Comparison of ENCODE assay signal across 15 cellular contexts in genomic region chr7:26097837-26098668, GRCh38. TPM values are rescaled to one million over a fixed set of nuclear protein-coding genes. Genes with fewer than 3 reads are reported as not detected.
DNase-seq lines count a peak whose midpoint lies in the region; ATAC-seq and TF ChIP-seq lines count a peak whose summit lies in the region.
"Had no signal": no experiment of that assay in that cellular context is flagged by ENCODE, and none has a peak within 500 bp of the region (broad histone marks: within the 10 kb centered on the region; RNA-seq: fewer than 3 reads in every experiment).

No MANE protein-coding gene starts in this region.

- POLR2A ChIA-PET in CD4-positive, alpha-beta T cell (lab: Charles Lee): interaction anchor here (0.6 to 3.7 kb wide), 7 partner anchors 53 to 193 kb away, joined by 3 to 64 read pairs (median 4); partner anchors contain the start of genes CBX3, HNRNPA2B1 and NFE2L3

- H3K4me1 Mint-ChIP-seq in CD4-positive, alpha-beta T cell (ENCODE audit: low read depth): peaks cover 73% of the 10 kb centered on the region
- peaks cover 7% of the 10 kb centered on the region for H3K4me1 Mint-ChIP-seq in T-helper 17 cell

- H3K9me3 ChIP-seq in CD4-positive, alpha-beta T cell (ENCODE audit: control insufficient read depth, low read length): no peaks in the 10 kb centered on the region
- no peaks in the 10 kb centered on the region for H3K9me3 ChIP-seq in T-helper 17 cell (ENCODE audit: control insufficient read depth, low read length, poor library complexity, severe bottlenecking)
- H3K9me3 ChIP-seq: left lung, transverse colon had no signal

- H3K36me3 Mint-ChIP-seq in CD4-positive, alpha-beta T cell (ENCODE audit: low read depth): no peaks in the 10 kb centered on the region
- no peaks in the 10 kb centered on the region for H3K36me3 Mint-ChIP-seq in T-helper 17 cell (ENCODE audit: low read depth)

- H3K27me3 ChIP-seq in CD4-positive, alpha-beta T cell (ENCODE audit: control insufficient read depth, insufficient read depth, low read length): no peaks in the 10 kb centered on the region
- H3K27me3 ChIP-seq: left lung, transverse colon had no signal

- H3K4me3 ChIP-seq in epithelial cell of esophagus (ENCODE audit: low read length): no peak overlapping the region
- H3K4me3 ChIP-seq: coronary artery, left lung, transverse colon had no signal

- H3K27me3 Mint-ChIP-seq in CD4-positive, alpha-beta T cell: no peaks in the 10 kb centered on the region
- H3K27me3 Mint-ChIP-seq in T-helper 17 cell: no peaks in the 10 kb centered on the region

- intact Hi-C loops in CD4-positive, alpha-beta T cell (cut with DNase I, micrococcal nuclease): loop anchor here in 1 of 2 experiments (5.0 to 10.0 kb wide), 2 partner anchors 54 to 1067 kb away; partner anchors contain the start of genes HOXA9 and NFE2L3

- ATAC-seq in CD4-positive, alpha-beta T cell (ENCODE audit: poor library complexity): peak; percentile 60
- no peak for ATAC-seq in T-helper 17 cell
- no peak for ATAC-seq in HG03135 (IDR thresholded peaks at IDR 0.05; ENCODE audit: unreplicated experiment)
- no peak for ATAC-seq in GM21825 (IDR thresholded peaks at IDR 0.05; ENCODE audit: unreplicated experiment)
- ATAC-seq: left lung had no signal

- TF ChIP-seq CTCF in CD4-positive, alpha-beta T cell (IDR thresholded peaks at IDR 0.05): no peak
- no peak for TF ChIP-seq CTCF in epithelial cell of esophagus (IDR thresholded peaks at IDR 0.05; ENCODE audit: insufficient read depth, low read depth, low read length, missing control alignments)

- peak overlapping the region; percentile 11 for H3K4me3 Mint-ChIP-seq in CD4-positive, alpha-beta T cell
- H3K4me3 Mint-ChIP-seq in T-helper 17 cell: peak overlapping the region; percentile 62

- DNase-seq in CD4-positive, alpha-beta T cell: no peak
- peak; percentile 5 for DNase-seq in EL
- no peak for DNase-seq in T-helper 17 cell
- DNase-seq in epithelial cell of esophagus (ENCODE audit: low read depth): peak; percentile 35
- DNase-seq in NAMALWA (ENCODE audit: low spot score): no peak
- DNase-seq in NCI-H128 (lab: John Stamatoyannopoulos, UW; ENCODE audit: unreplicated experiment): no peak
- DNase-seq: anterior cingulate cortex, C1 segment of cervical spinal cord, left lung, NCI-H1048, NCI-H2171 treated with DMSO at 0.1 percent for 48 hours, transverse colon had no signal

- H3K9me3 Mint-ChIP-seq in CD4-positive, alpha-beta T cell: no peaks in the 10 kb centered on the region

- CTCF ChIA-PET in CD4-positive, alpha-beta T cell (lab: Charles Lee): interaction anchor here (0.7 to 1.1 kb wide), 4 partner anchors 9 to 267 kb away, joined by 3 to 6 read pairs (median 3); no protein-coding TSS in a partner anchor

- H3K27ac ChIP-seq in CD4-positive, alpha-beta T cell (ENCODE audit: low read depth, low read length): peak overlapping the region; percentile 22
- H3K27ac ChIP-seq: coronary artery, left lung, transverse colon had no signal

- H3K27ac Mint-ChIP-seq in CD4-positive, alpha-beta T cell: peak overlapping the region; percentile 71
- no peak overlapping the region for H3K27ac Mint-ChIP-seq in T-helper 17 cell

RNA-seq across cellular contexts. Expression of gene NFE2L3, which starts 53.9 kb away (rescaled TPM):
- under 1 TPM; 0.45 to 0.93 TPM for total RNA-seq in CD4-positive, alpha-beta T cell
- 1 to 10 TPM; 3.9 to 4.3 TPM for total RNA-seq in T-helper 17 cell

Comparison
In these comparisons a context has a peak if more than half of its experiments do, and no peak if none do; other contexts are left out.
1. DNase-seq: peak in EL (single experiment) and epithelial cell of esophagus (single experiment); none in CD4-positive, alpha-beta T cell (0 of 10), T-helper 17 cell (0 of 3), NAMALWA (single experiment) and NCI-H128 (single experiment).